28 cellular contexts compared by ENCODE assay signal in genomic region chr1:213512316-213512715, GRCh38.
"Had no signal": no experiment of that assay in that cellular context is flagged by ENCODE, and none has a peak within 500 bp of the region (broad histone marks: within the 10 kb centered on the region; RNA-seq: fewer than 3 reads in every experiment).

No MANE protein-coding gene starts in this region.

- H3K27me3 ChIP-seq: left lung, pancreas, stomach, testis, thyroid gland, transverse colon, upper lobe of left lung, vagina had no signal

- H3K27ac ChIP-seq: left lung, lower lobe of right lung, pancreas, prostate gland, skin epidermis, stomach, testis, thyroid gland, transverse colon, upper lobe of left lung, vagina had no signal

- H3K36me3 ChIP-seq: left lung, lower lobe of right lung, pancreas, prostate gland, stomach, thyroid gland, transverse colon, upper lobe of left lung, vagina had no signal

- DNase-seq: hypothalamus; immature natural killer cell; kidney; left colon; left lung; lower lobe of right lung; mammary epithelial cell; mesenchymal stem cell; naive B cell; nucleus accumbens; pancreas; posterior cingulate gyrus; retina; right cardiac atrium; stimulated activated CD4-positive, alpha-beta T cell treated with anti-CD3 and anti-CD28 coated beads, Interleukin-12 subunit alpha, Interleukin-12 subunit beta, amount 100 ng/mL, for 4 hours; stimulated activated CD4-positive, alpha-beta T cell treated with anti-CD3 and anti-CD28 coated beads, Interleukin-15, amount 100 ng/mL, for 24 hours; stimulated activated CD4-positive, alpha-beta T cell treated with anti-CD3 and anti-CD28 coated beads, Interleukin-2, amount 100 ng/mL, for 24 hours; stimulated activated CD4-positive, alpha-beta T cell treated with anti-CD3 and anti-CD28 coated beads, Interleukin-4, amount 100 ng/mL, for 1 hour; stimulated activated naive B cell treated with anti-CD40 and anti-IgM and Interleukin-4, amounts not matched to agents 10 μg/mL and 1 μg/mL and 100 μg/mL, for 72 hours; stimulated activated naive CD8-positive, alpha-beta T cell treated with anti-CD3 and anti-CD28 coated beads, Interleukin-15, Interleukin-2, amounts not matched to agents 100 U/mL and 50 U/mL, for 24 hours; stomach; testis; thyroid gland; transverse colon; upper lobe of left lung had no signal

- H3K4me1 ChIP-seq: left lung, lower lobe of right lung, pancreas, prostate gland, stomach, testis, thyroid gland, transverse colon, vagina had no signal

- H3K4me3 ChIP-seq: left lung, lower lobe of right lung, pancreas, prostate gland, skin epidermis, stomach, testis, thyroid gland, transverse colon, upper lobe of left lung, vagina had no signal

- H3K9me3 ChIP-seq: left lung, lower lobe of right lung, pancreas, prostate gland, stomach, testis, thyroid gland, transverse colon, upper lobe of left lung, vagina had no signal
